ENCODE assay signal across 9 cellular contexts in the genomic region with DNA sequence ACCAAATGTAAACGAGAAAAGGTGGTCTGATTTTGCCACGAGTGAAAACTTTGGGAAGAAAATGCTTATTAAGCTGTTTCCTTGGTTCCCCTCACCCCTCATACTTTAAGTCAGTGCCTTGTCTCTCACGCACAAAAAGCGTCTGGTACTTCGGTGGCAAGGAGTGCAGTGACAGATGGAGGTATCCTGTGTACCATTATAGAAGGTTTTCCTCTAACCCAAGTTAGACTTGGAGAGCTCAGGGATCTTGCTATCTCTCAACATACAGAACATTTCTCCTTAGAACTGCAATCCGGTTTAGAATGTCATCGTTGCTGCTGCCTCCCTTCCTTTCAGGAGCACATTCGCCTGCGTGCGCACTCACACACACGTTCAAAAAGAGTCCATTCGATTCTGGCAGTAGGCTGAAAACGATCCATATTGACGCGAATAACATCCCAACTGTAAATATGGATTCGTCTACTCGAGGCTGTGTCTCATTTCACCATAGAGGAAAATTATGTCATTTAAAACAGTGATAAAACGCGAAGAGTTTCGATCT. TPM values are rescaled to one million over a fixed set of nuclear protein-coding genes. Genes with fewer than 3 reads are reported as not detected.
DNase-seq lines count a peak whose midpoint lies in the region; ATAC-seq and TF ChIP-seq lines count a peak whose summit lies in the region.
"Had no signal": no experiment of that assay in that cellular context is flagged by ENCODE, and none has a peak within 500 bp of the region (broad histone marks: within the 10 kb centered on the region; RNA-seq: fewer than 3 reads in every experiment).

No MANE protein-coding gene starts in this region.

- intact Hi-C loops in PC-9 (cut with micrococcal nuclease; ENCODE audit: unreplicated experiment) (loop anchor here (1.0 to 5.0 kb wide), 7 partner anchors 93 to 979 kb away; no protein-coding TSS in a partner anchor), mucosa of descending colon (cut with DNase I, micrococcal nuclease) (loop anchor here in 1 of 2 donors (5.0 to 10.0 kb wide), 2 partner anchors 291 to 444 kb away; no protein-coding TSS in a partner anchor)
- intact Hi-C loops in CD8-positive, alpha-beta T cell (cut with DNase I, micrococcal nuclease) = loop anchor here in 1 of 2 experiments (5.0 kb wide), 1 partner anchor 1769 kb away; the partner anchor contains the start of genes FAM229B and TUBE1

- H3K36me3 ChIP-seq in PC-9 (ENCODE audit: low read depth) = peaks cover 16% of the 10 kb centered on the region
- H3K36me3 ChIP-seq in mucosa of descending colon (ENCODE audit: low read depth) = no peaks in the 10 kb centered on the region
- no peaks in the 10 kb centered on the region for H3K36me3 ChIP-seq in CD8-positive, alpha-beta T cell (ENCODE audit: insufficient read depth, low read length)

- peaks cover 35% of the 10 kb centered on the region for H3K79me2 ChIP-seq in PC-9 (ENCODE audit: low read depth)

- peaks cover 38% of the 10 kb centered on the region for H3F3A ChIP-seq in PC-9 (ENCODE audit: insufficient read depth, low read depth)

- TF ChIP-seq CTCF in HL-60 (IDR thresholded peaks at IDR 0.05; ENCODE audit: insufficient read depth, low read length) = no peak
- TF ChIP-seq CTCF in PC-9 (conservative IDR thresholded peaks at IDR 0.05) = no peak
- no peak for TF ChIP-seq CTCF in endothelial cell (IDR thresholded peaks at IDR 0.05; ENCODE audit: unreplicated experiment)
- no peak for TF ChIP-seq CTCF in mucosa of descending colon (IDR thresholded peaks at IDR 0.05)
- no peak for TF ChIP-seq CTCF in CD8-positive, alpha-beta T cell (IDR thresholded peaks at IDR 0.05)

- peaks cover 26% of the 10 kb centered on the region for H3K27me3 Mint-ChIP-seq in endothelial cell (ENCODE audit: unreplicated experiment)
- peaks cover 36% of the 10 kb centered on the region for H3K27me3 Mint-ChIP-seq in CD8-positive, alpha-beta T cell (ENCODE audit: low read depth)

- H2AFZ ChIP-seq in PC-9 = peak overlapping the region; percentile 74

- H3K9me3 ChIP-seq in PC-9 (ENCODE audit: insufficient read depth, low read depth) = no peaks in the 10 kb centered on the region
- no peaks in the 10 kb centered on the region for H3K9me3 ChIP-seq in mucosa of descending colon
- no peaks in the 10 kb centered on the region for H3K9me3 ChIP-seq in CD8-positive, alpha-beta T cell (ENCODE audit: low read length)

- H3K27ac Mint-ChIP-seq in endothelial cell (ENCODE audit: unreplicated experiment) = no peak overlapping the region
- H3K27ac Mint-ChIP-seq in CD8-positive, alpha-beta T cell = no peak overlapping the region
- H3K27ac Mint-ChIP-seq: nephron had no signal

- H4K20me1 ChIP-seq in PC-9 (ENCODE audit: insufficient read depth) = no peaks in the 10 kb centered on the region; the same call in 1 of the 2 replicates

- peaks cover 30% of the 10 kb centered on the region for H3K4me1 Mint-ChIP-seq in endothelial cell (ENCODE audit: unreplicated experiment)
- peaks cover 5% of the 10 kb centered on the region for H3K4me1 Mint-ChIP-seq in CD8-positive, alpha-beta T cell (ENCODE audit: low read depth)

- BruUV-seq in PC-9 (replicated peaks; lab: Mats Ljungman, UMichigan) = no TSS peak

- no peak for TF ChIP-seq POLR2A in GM18505 (IDR thresholded peaks at IDR 0.05; ENCODE audit: borderline replicate concordance, extremely low read depth, insufficient read depth, insufficient read length)

- peaks cover 30% of the 10 kb centered on the region for H3K4me1 ChIP-seq in PC-9 (replicated peaks; ENCODE audit: insufficient read depth)
- peaks cover 14% of the 10 kb centered on the region for H3K4me1 ChIP-seq in mucosa of descending colon (ENCODE audit: low read depth)
- H3K4me1 ChIP-seq in CD8-positive, alpha-beta T cell (ENCODE audit: insufficient read depth, low read length) = peaks cover 41% of the 10 kb centered on the region

- H3K9me2 ChIP-seq in PC-9 (ENCODE audit: insufficient read depth) = no peaks in the 10 kb centered on the region

- POLR2A ChIA-PET in PC-9 (lab: Charles Lee; ENCODE audit: unreplicated experiment) = no interaction called here
- POLR2A ChIA-PET in CD8-positive, alpha-beta T cell (lab: Charles Lee) = interaction anchor here (0.5 kb wide), 1 partner anchor 33 kb away, joined by 4 read pairs; no protein-coding TSS in a partner anchor

- H3K4me3 Mint-ChIP-seq in endothelial cell (ENCODE audit: unreplicated experiment) = no peak overlapping the region
- no peak overlapping the region for H3K4me3 Mint-ChIP-seq in CD8-positive, alpha-beta T cell
- H3K4me3 Mint-ChIP-seq: nephron had no signal

- H3K36me3 Mint-ChIP-seq in endothelial cell (ENCODE audit: low read depth, unreplicated experiment) = peaks cover 25% of the 10 kb centered on the region
- H3K36me3 Mint-ChIP-seq in CD8-positive, alpha-beta T cell = no peaks in the 10 kb centered on the region

- CTCF ChIA-PET in PC-9 (lab: Charles Lee) = no interaction called here
- CTCF ChIA-PET in CD8-positive, alpha-beta T cell (lab: Charles Lee) = no interaction called here

- H3K27ac ChIP-seq in HL-60 (replicated peaks) (peak overlapping the region; percentile 84), PC-9 (peak overlapping the region; percentile 98)
- H3K27ac ChIP-seq in CD8-positive, alpha-beta T cell (ENCODE audit: low read depth, low read length) = no peak overlapping the region

- no peak for ATAC-seq in mucosa of descending colon
- ATAC-seq in GM21381 (IDR thresholded peaks at IDR 0.05; ENCODE audit: unreplicated experiment) = no peak
- ATAC-seq in CD8-positive, alpha-beta T cell = no peak
- no peak for ATAC-seq in GM18505 (IDR thresholded peaks at IDR 0.05; ENCODE audit: unreplicated experiment)

- H3K27me3 ChIP-seq in HL-60 (ENCODE audit: insufficient read depth, poor library complexity, severe bottlenecking) = no peaks in the 10 kb centered on the region
- no peaks in the 10 kb centered on the region for H3K27me3 ChIP-seq in PC-9 (ENCODE audit: insufficient read depth, low read depth)
- H3K27me3 ChIP-seq in CD8-positive, alpha-beta T cell (ENCODE audit: insufficient read depth, low read length) = peaks cover 44% of the 10 kb centered on the region

- peak in 12 of 14 donors; percentile 23 to 77 (median 46) for DNase-seq in C1 segment of cervical spinal cord (lab: John Stamatoyannopoulos, UW)
- DNase-seq in HL-60 (ENCODE audit: low read depth in 1 of 2, low spot score in 1 of 2) = peak in 1 of 2 experiments; percentile 17
- peak in 1 of 2 experiments; percentile 26 for DNase-seq in PC-9
- DNase-seq in endothelial cell (ENCODE audit: low spot score) = peak; percentile 16
- peak in 2 of 3 donors; percentile 51 to 53 for DNase-seq in mucosa of descending colon
- DNase-seq in CD8-positive, alpha-beta T cell = no peak

- peak overlapping the region; percentile 79 for H3K4me2 ChIP-seq in PC-9

- H3K4me3 ChIP-seq in HL-60 (replicated peaks; ENCODE audit: insufficient read depth, low read length) = no peak overlapping the region
- peak overlapping the region; percentile 100 for H3K4me3 ChIP-seq in PC-9
- peak overlapping the region; percentile 75 for H3K4me3 ChIP-seq in mucosa of descending colon
- H3K4me3 ChIP-seq in CD8-positive, alpha-beta T cell (ENCODE audit: low read depth, low read length) = no peak overlapping the region

- H3K9me3 Mint-ChIP-seq in endothelial cell (ENCODE audit: unreplicated experiment) = peaks cover 4% of the 10 kb centered on the region
- H3K9me3 Mint-ChIP-seq in CD8-positive, alpha-beta T cell = no peaks in the 10 kb centered on the region

RNA-seq across cellular contexts. Expression of gene MARCKS, which starts 1.1 kb away (rescaled TPM):
- total RNA-seq in PC-9 (2021) (93.2 and 106 TPM in 2 replicates), endothelial cell (ENCODE audit: unreplicated experiment) (669 TPM), mucosa of descending colon (100 to 1,000 TPM; 131 to 245 (median 136) TPM)
- under 1 TPM; 0.35 to 0.50 TPM for total RNA-seq in CD8-positive, alpha-beta T cell

Comparison
In these comparisons a context has a peak if more than half of its experiments do, and no peak if none do; other contexts are left out.
1. DNase-seq: peak in C1 segment of cervical spinal cord (12 of 14), endothelial cell (single experiment) and mucosa of descending colon (2 of 3); none in CD8-positive, alpha-beta T cell (0 of 7).
2. H3K4me3 ChIP-seq: peak in PC-9 (single experiment) and mucosa of descending colon (single experiment); none in HL-60 (single experiment) and CD8-positive, alpha-beta T cell (single experiment).
3. RNA of gene MARCKS, which starts 1.1 kb away (total RNA-seq): 669 TPM in endothelial cell (single experiment), 131 to 245 TPM in mucosa of descending colon and 93.2 to 106 TPM in PC-9; 0.35 to 0.50 TPM in CD8-positive, alpha-beta T cell; every median in the first group is over 10 times any median in the second.